9 cellular contexts compared by ENCODE assay signal in genomic region chr2:187552959-187553681, GRCh38. TPM values are rescaled to one million over a fixed set of nuclear protein-coding genes. Genes with fewer than 3 reads are reported as not detected.
A peak's percentile ranks its signal among the peaks of the same experiment; 100 is the strongest.
DNase-seq lines count a peak whose midpoint lies in the region; ATAC-seq and TF ChIP-seq lines count a peak whose summit lies in the region.
"Had no signal": no experiment of that assay in that cellular context is flagged by ENCODE, and none has a peak within 500 bp of the region (broad histone marks: within the 10 kb centered on the region; RNA-seq: fewer than 3 reads in every experiment).

No MANE protein-coding gene starts in this region.

- no peak overlapping the region for H3K4me3 Mint-ChIP-seq in WTC11
- H3K4me3 Mint-ChIP-seq: central memory CD8-positive, alpha-beta T cell had no signal

- CTCF ChIA-PET in WTC11 (lab: Charles Lee) = no interaction called here

- H3K9me3 ChIP-seq in left ventricle myocardium inferior (replicated peaks) = no peaks in the 10 kb centered on the region
- no peaks in the 10 kb centered on the region for H3K9me3 ChIP-seq in stomach smooth muscle (ENCODE audit: control insufficient read depth in 2 of 2, low read length in 2 of 2)

- H3K36me3 ChIP-seq in left ventricle myocardium inferior = no peaks in the 10 kb centered on the region
- no peaks in the 10 kb centered on the region for H3K36me3 ChIP-seq in stomach smooth muscle (ENCODE audit: control insufficient read depth in 2 of 2, insufficient read depth in 2 of 2, low read length in 2 of 2)

- H3K9me3 Mint-ChIP-seq in WTC11 = peaks cover 5% of the 10 kb centered on the region
- H3K9me3 Mint-ChIP-seq: central memory CD8-positive, alpha-beta T cell had no signal

- TF ChIP-seq CTCF in left ventricle myocardium inferior (IDR thresholded peaks at IDR 0.05; ENCODE audit: borderline replicate concordance) = no peak
- no peak for TF ChIP-seq CTCF in WTC11 (IDR thresholded peaks at IDR 0.05)

- DNase-seq in H4 (ENCODE audit: low spot score) (peak; percentile 74), left ventricle myocardium inferior (no peak), HuH-7 (ENCODE audit: low spot score) (no peak), WTC11 (ENCODE audit: low spot score) (no peak), NK-92 (lab: John Stamatoyannopoulos, UW; ENCODE audit: unreplicated experiment) (no peak), SK-N-DZ (ENCODE audit: low spot score) (no peak)

- H3K4me1 Mint-ChIP-seq in WTC11 = peaks cover 18% of the 10 kb centered on the region
- H3K4me1 Mint-ChIP-seq: central memory CD8-positive, alpha-beta T cell had no signal

- H3K27ac Mint-ChIP-seq in WTC11 = no peak overlapping the region

- H3K4me1 ChIP-seq in left ventricle myocardium inferior (peaks cover 30% of the 10 kb centered on the region), stomach smooth muscle (ENCODE audit: control insufficient read depth, insufficient read depth, low read length) (no peaks in the 10 kb centered on the region)

- peak overlapping the region; percentile 66 for H3K4me3 ChIP-seq in left ventricle myocardium inferior
- peak overlapping the region; percentile 62 to 67 for H3K4me3 ChIP-seq in stomach smooth muscle (ENCODE audit: low read length in 2 of 2)

- no peaks in the 10 kb centered on the region for H3K27me3 Mint-ChIP-seq in WTC11 (ENCODE audit: low read depth)
- H3K27me3 Mint-ChIP-seq: central memory CD8-positive, alpha-beta T cell had no signal

- POLR2A ChIA-PET in WTC11 (lab: Charles Lee) = no interaction called here

- peaks cover 16% of the 10 kb centered on the region for H3K36me3 Mint-ChIP-seq in WTC11

- ATAC-seq in SK-N-SH treated with all-trans-retinoic acid at 6 μM for 48 hours (peak; percentile 56; the same call in 1 of the 3 replicates), WTC11 (no peak)

- H3K9ac ChIP-seq in stomach smooth muscle (ENCODE audit: low read length in 2 of 2) = peak overlapping the region; percentile 6 to 68

- no peaks in the 10 kb centered on the region for H3K27me3 ChIP-seq in left ventricle myocardium inferior (ENCODE audit: low read depth)
- no peaks in the 10 kb centered on the region for H3K27me3 ChIP-seq in stomach smooth muscle (ENCODE audit: control insufficient read depth in 1 of 2, insufficient read depth in 2 of 2, low read length in 2 of 2)

- H3K27ac ChIP-seq in left ventricle myocardium inferior (replicated peaks) (peak overlapping the region; percentile 80), stomach smooth muscle (ENCODE audit: low read length) (no peak overlapping the region)

- intact Hi-C loops in left ventricle myocardium inferior (cut with micrococcal nuclease) = no loop called here

TF ChIP-seq in SK-N-SH treated with all-trans-retinoic acid at 6 μM for 48 hours, 23 proteins besides CTCF, POLR2A, EP300 and RAD21:
- TF ChIP-seq CREB5 (CRISPR knock-in tag; IDR thresholded peaks at IDR 0.05; ENCODE audit: low read depth) = no peak
- no peak for TF ChIP-seq ZNF70 (CRISPR knock-in tag; IDR thresholded peaks at IDR 0.05)
- TF ChIP-seq GLIS3 (CRISPR knock-in tag; IDR thresholded peaks at IDR 0.05) = no peak
- TF ChIP-seq ISL1 (CRISPR knock-in tag; IDR thresholded peaks at IDR 0.05) = 0 out of 2 replicates have a peak, but pooled peaks have one; percentile 10

TF ChIP-seq in WTC11, 78 proteins besides CTCF, POLR2A, EP300 and RAD21 (continues in another document):
- TF ChIP-seq MYBL2 (CRISPR knock-in tag; IDR thresholded peaks at IDR 0.05) (no peak), CDX4 (CRISPR knock-in tag; IDR thresholded peaks at IDR 0.05; ENCODE audit: borderline replicate concordance) (no peak), AFF4 (CRISPR knock-in tag; IDR thresholded peaks at IDR 0.05; ENCODE audit: borderline replicate concordance) (no peak), ZNF121 (CRISPR knock-in tag; IDR thresholded peaks at IDR 0.05) (no peak), USF2 (CRISPR knock-in tag; IDR thresholded peaks at IDR 0.05) (no peak), USF1 (CRISPR knock-in tag; IDR thresholded peaks at IDR 0.05) (no peak), ZSCAN18 (CRISPR knock-in tag; IDR thresholded peaks at IDR 0.05) (no peak), FOXP4 (CRISPR knock-in tag; IDR thresholded peaks at IDR 0.05) (no peak), NR2C2 (CRISPR knock-in tag; IDR thresholded peaks at IDR 0.05) (no peak), EMX1 (CRISPR knock-in tag; IDR thresholded peaks at IDR 0.05) (no peak), ZNF263 (CRISPR knock-in tag; IDR thresholded peaks at IDR 0.05; ENCODE audit: low read depth) (no peak)

RNA-seq across cellular contexts. Expression of gene TFPI, which starts 1.1 kb away (rescaled TPM):
- 61.7 and 90.7 TPM in 2 replicates for total RNA-seq in H4 (2014; rRNA removed; shearing (Covaris generic))
- 19.0 TPM for total RNA-seq in left ventricle myocardium inferior
- 8.4 to 10.2 TPM (median 8.9 TPM) in 3 replicates for total RNA-seq in WTC11 (2021)
- polyA plus RNA-seq in SK-N-DZ (2014; cell fraction: cytosol; rRNA removed) = 0.21 TPM in 1 of 2 replicates, not detected in the other
- not detected in 2 replicates for polyA plus RNA-seq in SK-N-DZ (2014; cell fraction: nucleus; rRNA removed)
